In genomic region chr9:92232190-92232589, GRCh38 we compare ENCODE assay signal across 1 cellular context.
TF ChIP-seq lines count a peak whose summit lies in the region.

No MANE protein-coding gene starts in this region.

TF ChIP-seq in H1, 55 proteins besides CTCF, POLR2A, EP300 and RAD21 (continued from another document):
- TF ChIP-seq YY1 (IDR thresholded peaks at IDR 0.05; ENCODE audit: low read depth, low read length): no peak
- TF ChIP-seq HDAC6 (IDR thresholded peaks at IDR 0.05; ENCODE audit: low read depth, low read length): no peak
- TF ChIP-seq, protein P1, sequence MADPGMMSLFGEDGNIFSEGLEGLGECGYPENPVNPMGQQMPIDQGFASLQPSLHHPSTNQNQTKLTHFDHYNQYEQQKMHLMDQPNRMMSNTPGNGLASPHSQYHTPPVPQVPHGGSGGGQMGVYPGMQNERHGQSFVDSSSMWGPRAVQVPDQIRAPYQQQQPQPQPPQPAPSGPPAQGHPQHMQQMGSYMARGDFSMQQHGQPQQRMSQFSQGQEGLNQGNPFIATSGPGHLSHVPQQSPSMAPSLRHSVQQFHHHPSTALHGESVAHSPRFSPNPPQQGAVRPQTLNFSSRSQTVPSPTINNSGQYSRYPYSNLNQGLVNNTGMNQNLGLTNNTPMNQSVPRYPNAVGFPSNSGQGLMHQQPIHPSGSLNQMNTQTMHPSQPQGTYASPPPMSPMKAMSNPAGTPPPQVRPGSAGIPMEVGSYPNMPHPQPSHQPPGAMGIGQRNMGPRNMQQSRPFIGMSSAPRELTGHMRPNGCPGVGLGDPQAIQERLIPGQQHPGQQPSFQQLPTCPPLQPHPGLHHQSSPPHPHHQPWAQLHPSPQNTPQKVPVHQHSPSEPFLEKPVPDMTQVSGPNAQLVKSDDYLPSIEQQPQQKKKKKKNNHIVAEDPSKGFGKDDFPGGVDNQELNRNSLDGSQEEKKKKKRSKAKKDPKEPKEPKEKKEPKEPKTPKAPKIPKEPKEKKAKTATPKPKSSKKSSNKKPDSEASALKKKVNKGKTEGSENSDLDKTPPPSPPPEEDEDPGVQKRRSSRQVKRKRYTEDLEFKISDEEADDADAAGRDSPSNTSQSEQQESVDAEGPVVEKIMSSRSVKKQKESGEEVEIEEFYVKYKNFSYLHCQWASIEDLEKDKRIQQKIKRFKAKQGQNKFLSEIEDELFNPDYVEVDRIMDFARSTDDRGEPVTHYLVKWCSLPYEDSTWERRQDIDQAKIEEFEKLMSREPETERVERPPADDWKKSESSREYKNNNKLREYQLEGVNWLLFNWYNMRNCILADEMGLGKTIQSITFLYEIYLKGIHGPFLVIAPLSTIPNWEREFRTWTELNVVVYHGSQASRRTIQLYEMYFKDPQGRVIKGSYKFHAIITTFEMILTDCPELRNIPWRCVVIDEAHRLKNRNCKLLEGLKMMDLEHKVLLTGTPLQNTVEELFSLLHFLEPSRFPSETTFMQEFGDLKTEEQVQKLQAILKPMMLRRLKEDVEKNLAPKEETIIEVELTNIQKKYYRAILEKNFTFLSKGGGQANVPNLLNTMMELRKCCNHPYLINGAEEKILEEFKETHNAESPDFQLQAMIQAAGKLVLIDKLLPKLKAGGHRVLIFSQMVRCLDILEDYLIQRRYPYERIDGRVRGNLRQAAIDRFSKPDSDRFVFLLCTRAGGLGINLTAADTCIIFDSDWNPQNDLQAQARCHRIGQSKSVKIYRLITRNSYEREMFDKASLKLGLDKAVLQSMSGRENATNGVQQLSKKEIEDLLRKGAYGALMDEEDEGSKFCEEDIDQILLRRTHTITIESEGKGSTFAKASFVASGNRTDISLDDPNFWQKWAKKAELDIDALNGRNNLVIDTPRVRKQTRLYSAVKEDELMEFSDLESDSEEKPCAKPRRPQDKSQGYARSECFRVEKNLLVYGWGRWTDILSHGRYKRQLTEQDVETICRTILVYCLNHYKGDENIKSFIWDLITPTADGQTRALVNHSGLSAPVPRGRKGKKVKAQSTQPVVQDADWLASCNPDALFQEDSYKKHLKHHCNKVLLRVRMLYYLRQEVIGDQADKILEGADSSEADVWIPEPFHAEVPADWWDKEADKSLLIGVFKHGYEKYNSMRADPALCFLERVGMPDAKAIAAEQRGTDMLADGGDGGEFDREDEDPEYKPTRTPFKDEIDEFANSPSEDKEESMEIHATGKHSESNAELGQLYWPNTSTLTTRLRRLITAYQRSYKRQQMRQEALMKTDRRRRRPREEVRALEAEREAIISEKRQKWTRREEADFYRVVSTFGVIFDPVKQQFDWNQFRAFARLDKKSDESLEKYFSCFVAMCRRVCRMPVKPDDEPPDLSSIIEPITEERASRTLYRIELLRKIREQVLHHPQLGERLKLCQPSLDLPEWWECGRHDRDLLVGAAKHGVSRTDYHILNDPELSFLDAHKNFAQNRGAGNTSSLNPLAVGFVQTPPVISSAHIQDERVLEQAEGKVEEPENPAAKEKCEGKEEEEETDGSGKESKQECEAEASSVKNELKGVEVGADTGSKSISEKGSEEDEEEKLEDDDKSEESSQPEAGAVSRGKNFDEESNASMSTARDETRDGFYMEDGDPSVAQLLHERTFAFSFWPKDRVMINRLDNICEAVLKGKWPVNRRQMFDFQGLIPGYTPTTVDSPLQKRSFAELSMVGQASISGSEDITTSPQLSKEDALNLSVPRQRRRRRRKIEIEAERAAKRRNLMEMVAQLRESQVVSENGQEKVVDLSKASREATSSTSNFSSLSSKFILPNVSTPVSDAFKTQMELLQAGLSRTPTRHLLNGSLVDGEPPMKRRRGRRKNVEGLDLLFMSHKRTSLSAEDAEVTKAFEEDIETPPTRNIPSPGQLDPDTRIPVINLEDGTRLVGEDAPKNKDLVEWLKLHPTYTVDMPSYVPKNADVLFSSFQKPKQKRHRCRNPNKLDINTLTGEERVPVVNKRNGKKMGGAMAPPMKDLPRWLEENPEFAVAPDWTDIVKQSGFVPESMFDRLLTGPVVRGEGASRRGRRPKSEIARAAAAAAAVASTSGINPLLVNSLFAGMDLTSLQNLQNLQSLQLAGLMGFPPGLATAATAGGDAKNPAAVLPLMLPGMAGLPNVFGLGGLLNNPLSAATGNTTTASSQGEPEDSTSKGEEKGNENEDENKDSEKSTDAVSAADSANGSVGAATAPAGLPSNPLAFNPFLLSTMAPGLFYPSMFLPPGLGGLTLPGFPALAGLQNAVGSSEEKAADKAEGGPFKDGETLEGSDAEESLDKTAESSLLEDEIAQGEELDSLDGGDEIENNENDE (IDR thresholded peaks at IDR 0.05; ENCODE audit: insufficient replicate concordance, low read length): no peak
- TF ChIP-seq CBX8 (IDR thresholded peaks at IDR 0.05; ENCODE audit: borderline replicate concordance, low read depth, low read length): no peak
